ENCODE assay signal across 1 cellular context in genomic region chr7:91263359-91264082, GRCh38.
TF ChIP-seq lines count a peak whose summit lies in the region.

No MANE protein-coding gene starts in this region.

TF ChIP-seq in K562, 482 proteins besides CTCF, POLR2A, EP300 and RAD21 (continued from another document):
- TF ChIP-seq, protein P1, sequence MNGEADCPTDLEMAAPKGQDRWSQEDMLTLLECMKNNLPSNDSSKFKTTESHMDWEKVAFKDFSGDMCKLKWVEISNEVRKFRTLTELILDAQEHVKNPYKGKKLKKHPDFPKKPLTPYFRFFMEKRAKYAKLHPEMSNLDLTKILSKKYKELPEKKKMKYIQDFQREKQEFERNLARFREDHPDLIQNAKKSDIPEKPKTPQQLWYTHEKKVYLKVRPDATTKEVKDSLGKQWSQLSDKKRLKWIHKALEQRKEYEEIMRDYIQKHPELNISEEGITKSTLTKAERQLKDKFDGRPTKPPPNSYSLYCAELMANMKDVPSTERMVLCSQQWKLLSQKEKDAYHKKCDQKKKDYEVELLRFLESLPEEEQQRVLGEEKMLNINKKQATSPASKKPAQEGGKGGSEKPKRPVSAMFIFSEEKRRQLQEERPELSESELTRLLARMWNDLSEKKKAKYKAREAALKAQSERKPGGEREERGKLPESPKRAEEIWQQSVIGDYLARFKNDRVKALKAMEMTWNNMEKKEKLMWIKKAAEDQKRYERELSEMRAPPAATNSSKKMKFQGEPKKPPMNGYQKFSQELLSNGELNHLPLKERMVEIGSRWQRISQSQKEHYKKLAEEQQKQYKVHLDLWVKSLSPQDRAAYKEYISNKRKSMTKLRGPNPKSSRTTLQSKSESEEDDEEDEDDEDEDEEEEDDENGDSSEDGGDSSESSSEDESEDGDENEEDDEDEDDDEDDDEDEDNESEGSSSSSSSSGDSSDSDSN (IDR thresholded peaks at IDR 0.05; ENCODE audit: borderline replicate concordance in 1 of 2, low read depth in 2 of 2, low read length in 2 of 2), result peak; percentile 86 to 96; a peak in 3 of 4 replicates
- TF ChIP-seq HMGN3 (IDR thresholded peaks at IDR 0.05; ENCODE audit: borderline replicate concordance, extremely low read depth, insufficient read length, low read depth, low read length) (peak; percentile 38), FOXK1 (CRISPR knock-in tag; IDR thresholded peaks at IDR 0.05; ENCODE audit: borderline replicate concordance) (no peak), PREB (CRISPR knock-in tag; IDR thresholded peaks at IDR 0.05) (0 out of 2 replicates have a peak, but pooled peaks have one; percentile 3), L3MBTL2 (IDR thresholded peaks at IDR 0.05) (peak; percentile 42), ELF2 (CRISPR knock-in tag; IDR thresholded peaks at IDR 0.05) (0 out of 2 replicates have a peak, but pooled peaks have one; percentile 11), ESRRB (CRISPR knock-in tag; IDR thresholded peaks at IDR 0.05; ENCODE audit: borderline replicate concordance) (0 out of 2 replicates have a peak, but pooled peaks have one; percentile 12), PHF21A (IDR thresholded peaks at IDR 0.05; ENCODE audit: borderline replicate concordance, low read depth) (0 out of 2 replicates have a peak, but pooled peaks have one; percentile 63)
- TF ChIP-seq, protein P2, sequence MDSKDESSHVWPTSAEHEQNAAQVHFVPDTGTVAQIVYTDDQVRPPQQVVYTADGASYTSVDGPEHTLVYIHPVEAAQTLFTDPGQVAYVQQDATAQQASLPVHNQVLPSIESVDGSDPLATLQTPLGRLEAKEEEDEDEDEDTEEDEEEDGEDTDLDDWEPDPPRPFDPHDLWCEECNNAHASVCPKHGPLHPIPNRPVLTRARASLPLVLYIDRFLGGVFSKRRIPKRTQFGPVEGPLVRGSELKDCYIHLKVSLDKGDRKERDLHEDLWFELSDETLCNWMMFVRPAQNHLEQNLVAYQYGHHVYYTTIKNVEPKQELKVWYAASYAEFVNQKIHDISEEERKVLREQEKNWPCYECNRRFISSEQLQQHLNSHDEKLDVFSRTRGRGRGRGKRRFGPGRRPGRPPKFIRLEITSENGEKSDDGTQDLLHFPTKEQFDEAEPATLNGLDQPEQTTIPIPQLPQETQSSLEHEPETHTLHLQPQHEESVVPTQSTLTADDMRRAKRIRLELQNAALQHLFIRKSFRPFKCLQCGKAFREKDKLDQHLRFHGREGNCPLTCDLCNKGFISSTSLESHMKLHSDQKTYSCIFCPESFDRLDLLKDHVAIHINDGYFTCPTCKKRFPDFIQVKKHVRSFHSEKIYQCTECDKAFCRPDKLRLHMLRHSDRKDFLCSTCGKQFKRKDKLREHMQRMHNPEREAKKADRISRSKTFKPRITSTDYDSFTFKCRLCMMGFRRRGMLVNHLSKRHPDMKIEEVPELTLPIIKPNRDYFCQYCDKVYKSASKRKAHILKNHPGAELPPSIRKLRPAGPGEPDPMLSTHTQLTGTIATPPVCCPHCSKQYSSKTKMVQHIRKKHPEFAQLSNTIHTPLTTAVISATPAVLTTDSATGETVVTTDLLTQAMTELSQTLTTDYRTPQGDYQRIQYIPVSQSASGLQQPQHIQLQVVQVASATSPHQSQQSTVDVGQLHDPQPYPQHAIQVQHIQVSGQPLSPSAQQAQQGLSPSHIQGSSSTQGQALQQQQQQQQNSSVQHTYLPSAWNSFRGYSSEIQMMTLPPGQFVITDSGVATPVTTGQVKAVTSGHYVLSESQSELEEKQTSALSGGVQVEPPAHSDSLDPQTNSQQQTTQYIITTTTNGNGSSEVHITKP (IDR thresholded peaks at IDR 0.05; ENCODE audit: partially characterized antibody), result peak; percentile 42
